22 cellular contexts compared by ENCODE assay signal in genomic region chr13:41971848-41972247, GRCh38. TPM values are rescaled to one million over a fixed set of nuclear protein-coding genes. Genes with fewer than 3 reads are reported as not detected.
DNase-seq lines count a peak whose midpoint lies in the region; ATAC-seq, FAIRE-seq and TF ChIP-seq lines count a peak whose summit lies in the region.
"Had no signal": no experiment of that assay in that cellular context is flagged by ENCODE, and none has a peak within 500 bp of the region (broad histone marks: within the 10 kb centered on the region; RNA-seq: fewer than 3 reads in every experiment).

No MANE protein-coding gene starts in this region.

- H3K36me3 Mint-ChIP-seq in activated CD4-positive, alpha-beta T cell treated with anti-CD3 and anti-CD28 coated beads, Interleukin-2, amount 10 ng/mL, durations not matched to agents 24 days and 14 days (ENCODE audit: low read depth): no peaks in the 10 kb centered on the region
- no peaks in the 10 kb centered on the region for H3K36me3 Mint-ChIP-seq in T-helper 17 cell (ENCODE audit: low read depth)

- CTCF ChIA-PET in H1 (lab: Charles Lee; ENCODE audit: partially characterized antibody): interaction anchor here (1.1 to 5.2 kb wide), 3 partner anchors 9 to 569 kb away, joined by 3 to 31 read pairs (median 3); partner anchors contain the start of gene VWA8

- TF ChIP-seq EP300 in H1 (IDR thresholded peaks at IDR 0.05; ENCODE audit: borderline replicate concordance in 1 of 2, low read depth in 2 of 2, low read length in 2 of 2): no peak

- no peak overlapping the region for H3K14ac ChIP-seq in H1 (ENCODE audit: insufficient read length)

- H3K4me1 ChIP-seq in DND-41 (ENCODE audit: insufficient read depth, low read length) (peaks cover 11% of the 10 kb centered on the region), H1 (replicated peaks in 1 of 4; ENCODE audit: control insufficient read depth in 3 of 4, insufficient read depth in 4 of 4, low read length in 3 of 4) (peaks cover 5 to 11% (median 10%) of the 10 kb centered on the region in 4 experiments), left ventricle myocardium inferior (peaks cover 2% of the 10 kb centered on the region)
- H3K4me1 ChIP-seq: Peyer's patch had no signal

- H3K36me3 ChIP-seq in DND-41 (ENCODE audit: insufficient read depth, low read length) (no peaks in the 10 kb centered on the region), H1 (ENCODE audit: control insufficient read depth in 2 of 4, insufficient read depth in 4 of 4, low read length in 3 of 4) (no peaks in the 10 kb centered on the region), left ventricle myocardium inferior (no peaks in the 10 kb centered on the region)
- H3K36me3 ChIP-seq: Peyer's patch had no signal

- H3K27ac ChIP-seq in DND-41 (ENCODE audit: low read length) (no peak overlapping the region), H1 (ENCODE audit: low read depth, low read length) (no peak overlapping the region), left ventricle myocardium inferior (replicated peaks) (no peak overlapping the region)
- H3K27ac ChIP-seq: Peyer's patch had no signal

- H2BK12ac ChIP-seq in H1 (ENCODE audit: low read depth, low read length): no peak overlapping the region

- intact Hi-C loops in activated CD4-positive, alpha-beta T cell treated with anti-CD3 and anti-CD28 coated beads, Interleukin-2, amount 10 ng/mL, durations not matched to agents 24 days and 14 days (cut with micrococcal nuclease): no loop called here
- intact Hi-C loops in left ventricle myocardium inferior (cut with micrococcal nuclease): no loop called here

- TF ChIP-seq CTCF in DND-41 (IDR thresholded peaks at IDR 0.05; ENCODE audit: borderline replicate concordance, extremely low read depth, low read length, poor library complexity, severe bottlenecking) (no peak), H1 (IDR thresholded peaks at IDR 0.05; ENCODE audit: control extremely low read depth in 1 of 3, insufficient read depth in 1 of 3, low read depth in 1 of 3, low read length in 3 of 3) (no peak), left ventricle myocardium inferior (IDR thresholded peaks at IDR 0.05; ENCODE audit: borderline replicate concordance) (no peak)

- H3K9ac ChIP-seq in DND-41 (ENCODE audit: low read depth, low read length): no peak overlapping the region
- H3K9ac ChIP-seq in H1 (replicated peaks in 1 of 4; ENCODE audit: extremely low read depth in 1 of 4, low read depth in 3 of 4, low read length in 3 of 4): no peak overlapping the region

- H2BK120ac ChIP-seq in H1 (replicated peaks; ENCODE audit: low read depth, low read length): no peak overlapping the region

- H4K20me1 ChIP-seq in DND-41 (ENCODE audit: insufficient read depth, low read length) (no peaks in the 10 kb centered on the region), H1 (replicated peaks in 1 of 2; ENCODE audit: control insufficient read depth in 1 of 2, insufficient read depth in 2 of 2, low read length in 2 of 2) (no peaks in the 10 kb centered on the region)

- H3K4me3 ChIP-seq in DND-41 (ENCODE audit: low read depth in 1 of 2, low read length in 2 of 2) (no peak overlapping the region), H1 (ENCODE audit: extremely low read depth in 1 of 4, insufficient read depth in 2 of 4, low read depth in 3 of 4, low read length in 4 of 4) (no peak overlapping the region), left ventricle myocardium inferior (no peak overlapping the region)
- H3K4me3 ChIP-seq: Peyer's patch had no signal

- H3K27me3 Mint-ChIP-seq in activated CD4-positive, alpha-beta T cell treated with anti-CD3 and anti-CD28 coated beads, Interleukin-2, amount 10 ng/mL, durations not matched to agents 24 days and 14 days: peaks cover 2% of the 10 kb centered on the region
- no peaks in the 10 kb centered on the region for H3K27me3 Mint-ChIP-seq in T-helper 17 cell

- H3K56ac ChIP-seq in H1 (replicated peaks; ENCODE audit: insufficient read length, low read depth, low read length): no peak overlapping the region

- TF ChIP-seq POLR2A in H1 (IDR thresholded peaks at IDR 0.05; ENCODE audit: control extremely low read depth in 1 of 2, low read depth in 2 of 2, low read length in 2 of 2): no peak

- DNase-seq in activated CD4-positive, alpha-beta T cell treated with anti-CD3 and anti-CD28 coated beads, Interleukin-2, amount 10 ng/mL, durations not matched to agents 24 days and 14 days: peak; percentile 54
- DNase-seq in activated CD4-positive, alpha-beta T cell treated with anti-CD3 and anti-CD28 coated beads for 1 hour: no peak
- DNase-seq in DND-41 (no peak), T-helper 17 cell (no peak), H1 (ENCODE audit: low read depth in 1 of 2, low spot score in 2 of 2) (no peak), left ventricle myocardium inferior (no peak), NCI-H2171 treated with DMSO at 0.1 percent for 48 hours (lab: John Stamatoyannopoulos, UW) (no peak)
- DNase-seq: 8988T, DMS 273 treated with DMSO at 0.1 percent for 48 hours, GF-D8, GOT3, KG1, MM.1S, NCI-H1105, NCI-H1694, NCI-H2227 treated with DMSO at 0.1 percent for 48 hours, NCI-H524, Peyer's patch had no signal

- peak; percentile 62 for ATAC-seq in DND-41 (ENCODE audit: insufficient read depth, low read depth)
- ATAC-seq in T-helper 17 cell: peak; percentile 57
- no peak for ATAC-seq in GM21390 (IDR thresholded peaks at IDR 0.05; ENCODE audit: unreplicated experiment)
- ATAC-seq: Right ventricle myocardium inferior had no signal

- H3K79me1 ChIP-seq in H1 (ENCODE audit: low read depth, low read length): no peaks in the 10 kb centered on the region

- H3K4me3 Mint-ChIP-seq in activated CD4-positive, alpha-beta T cell treated with anti-CD3 and anti-CD28 coated beads, Interleukin-2, amount 10 ng/mL, durations not matched to agents 24 days and 14 days: peak overlapping the region; percentile 15
- H3K4me3 Mint-ChIP-seq in T-helper 17 cell: no peak overlapping the region

- FAIRE-seq in H1 (lab: Jason Lieb, UNC): no peak
- FAIRE-seq: GM12891, GM18507 had no signal

- H2AK5ac ChIP-seq in H1 (ENCODE audit: low read depth, low read length): no peak overlapping the region

- no peaks in the 10 kb centered on the region for H3K9me3 ChIP-seq in DND-41 (ENCODE audit: insufficient read depth, low read length, severe bottlenecking)
- H3K9me3 ChIP-seq in T-helper 17 cell (ENCODE audit: control insufficient read depth, low read length, poor library complexity, severe bottlenecking): no peaks in the 10 kb centered on the region
- H3K9me3 ChIP-seq in H1 (ENCODE audit: insufficient read depth in 2 of 2, low read depth in 1 of 2, low read length in 1 of 2): no peaks in the 10 kb centered on the region
- no peaks in the 10 kb centered on the region for H3K9me3 ChIP-seq in left ventricle myocardium inferior (replicated peaks)
- H3K9me3 ChIP-seq: Peyer's patch had no signal

- H3K23me2 ChIP-seq in H1 (ENCODE audit: low read depth, low read length): no peaks in the 10 kb centered on the region

- TF ChIP-seq RAD21 in H1 (IDR thresholded peaks at IDR 0.05 in 1 of 2, conservative IDR thresholded peaks at IDR 0.05 in 1 of 2; ENCODE audit: low read depth in 2 of 2, low read length in 2 of 2): no peak

- no peak overlapping the region for H4K91ac ChIP-seq in H1 (replicated peaks; ENCODE audit: insufficient read length, low read length)

- no peak overlapping the region for H2BK5ac ChIP-seq in H1 (ENCODE audit: low read depth, low read length)

- WGBS in H1 (ENCODE audit: extremely low coverage in 1 of 2, insufficient coverage in 1 of 2, insufficient read length in 1 of 2, insufficient replicate concordance in 2 of 2, low coverage in 1 of 2, low lambda C conversion rate in 2 of 2, missing lambda C conversion rate in 1 of 2), 2 experiments: 79% methylated on average over 5 of the region's 5 CpGs; no CpG with 5 or more reads in 1 of the 2 experiments

- H3K79me2 ChIP-seq in DND-41 (ENCODE audit: insufficient read depth, low read length) (no peaks in the 10 kb centered on the region), H1 (ENCODE audit: control insufficient read depth in 1 of 2, insufficient read depth in 2 of 2, low read length in 2 of 2) (no peaks in the 10 kb centered on the region)

- H2BK15ac ChIP-seq in H1 (ENCODE audit: low read length): no peak overlapping the region

- H3K4ac ChIP-seq in H1 (replicated peaks; ENCODE audit: insufficient read length, low read depth, low read length): no peak overlapping the region

- no peak overlapping the region for H4K8ac ChIP-seq in H1 (ENCODE audit: extremely low read depth, insufficient read depth, low read length)

- H3K18ac ChIP-seq in H1 (ENCODE audit: extremely low read depth, low read length): no peak overlapping the region

- POLR2A ChIA-PET in H1 (lab: Charles Lee; ENCODE audit: partially characterized antibody): interaction anchor here (0.7 to 2.9 kb wide), 2 partner anchors 10 to 69 kb away, joined by 3 to 16 read pairs; partner anchors contain the start of gene VWA8

- H3K4me1 Mint-ChIP-seq in activated CD4-positive, alpha-beta T cell treated with anti-CD3 and anti-CD28 coated beads, Interleukin-2, amount 10 ng/mL, durations not matched to agents 24 days and 14 days: peaks cover 11% of the 10 kb centered on the region
- H3K4me1 Mint-ChIP-seq in T-helper 17 cell: peaks cover 9% of the 10 kb centered on the region

- H4K5ac ChIP-seq in H1 (ENCODE audit: insufficient read length, low read depth, low read length): no peak overlapping the region

- H3K27me3 ChIP-seq in DND-41 (ENCODE audit: insufficient read depth, low read length, poor library complexity) (no peaks in the 10 kb centered on the region), H1 (replicated peaks in 1 of 4; ENCODE audit: control insufficient read depth in 3 of 4, extremely low read depth in 1 of 4, insufficient read depth in 3 of 4, low read length in 3 of 4) (no peaks in the 10 kb centered on the region), left ventricle myocardium inferior (ENCODE audit: low read depth) (no peaks in the 10 kb centered on the region)
- H3K27me3 ChIP-seq: Peyer's patch had no signal

- no peak overlapping the region for H3K23ac ChIP-seq in H1 (ENCODE audit: insufficient read length)

- H2AFZ ChIP-seq in DND-41 (ENCODE audit: low read depth, low read length) (peak overlapping the region; percentile 38; the same call in 1 of the 2 replicates), H1 (ENCODE audit: low read length) (peak overlapping the region; percentile 85)

- H2BK20ac ChIP-seq in H1 (ENCODE audit: low read length): no peak overlapping the region

- H3K9me3 Mint-ChIP-seq in activated CD4-positive, alpha-beta T cell treated with anti-CD3 and anti-CD28 coated beads, Interleukin-2, amount 10 ng/mL, durations not matched to agents 24 days and 14 days: no peaks in the 10 kb centered on the region

- no peak overlapping the region for H3K4me2 ChIP-seq in DND-41 (ENCODE audit: insufficient read depth, low read length)
- no peak overlapping the region for H3K4me2 ChIP-seq in H1 (ENCODE audit: insufficient read depth in 1 of 2, low read depth in 2 of 2, low read length in 2 of 2)

- H3K27ac Mint-ChIP-seq in activated CD4-positive, alpha-beta T cell treated with anti-CD3 and anti-CD28 coated beads, Interleukin-2, amount 10 ng/mL, durations not matched to agents 24 days and 14 days: no peak overlapping the region
- H3K27ac Mint-ChIP-seq in T-helper 17 cell: peak overlapping the region; percentile 2

RNA-seq across cellular contexts. Expression of gene VWA8, which starts 10.9 kb away (rescaled TPM):
- 28.4 TPM in 2 replicates for total RNA-seq in activated CD4-positive, alpha-beta T cell treated with anti-CD3 and anti-CD28 coated beads, Interleukin-2, amount 10 ng/mL, durations not matched to agents 24 days and 14 days
- total RNA-seq in T-helper 17 cell (10 to 100 TPM; 21.5 to 23.0 TPM), left ventricle myocardium inferior (51.0 TPM)
- 17.9 and 19.6 TPM in 2 replicates for total RNA-seq in H1 (2021; fragmentation: NEBNext Ultra II Directional; extraction: Animal tissue kit (Norgen Biotek cat#: 25700))
- 4.6 and 5.9 TPM in 2 replicates for polyA plus RNA-seq in H1 (2011; rRNA removed)
- 7.3 TPM for polyA plus RNA-seq in H1 (2011; cell fraction: cytosol; rRNA removed)
- polyA plus RNA-seq in H1 (2011; cell fraction: nucleus; rRNA removed): 10.6 TPM
- 6.8 to 10.2 TPM (median 8.6 TPM) in 4 replicates for polyA plus RNA-seq in H1 (2012, experiment 1 of 2)
- 0.50 TPM for polyA plus RNA-seq in H1 (2012, experiment 2 of 2)
- 15.1 TPM for polyA plus RNA-seq in H1 (2013, experiment 1 of 2)
- 12.3 TPM for polyA plus RNA-seq in H1 (2013, experiment 2 of 2)
- polyA minus RNA-seq in H1 (2011; rRNA and poly(A)+ RNA removed): 29.4 and 33.3 TPM in 2 replicates
- polyA minus RNA-seq in H1 (2011; cell fraction: cytosol; rRNA and poly(A)+ RNA removed): 9.3 TPM
- 63.9 TPM for polyA minus RNA-seq in H1 (2011; cell fraction: nucleus; rRNA and poly(A)+ RNA removed)
